8 cellular contexts compared by ENCODE assay signal in the genomic region with DNA sequence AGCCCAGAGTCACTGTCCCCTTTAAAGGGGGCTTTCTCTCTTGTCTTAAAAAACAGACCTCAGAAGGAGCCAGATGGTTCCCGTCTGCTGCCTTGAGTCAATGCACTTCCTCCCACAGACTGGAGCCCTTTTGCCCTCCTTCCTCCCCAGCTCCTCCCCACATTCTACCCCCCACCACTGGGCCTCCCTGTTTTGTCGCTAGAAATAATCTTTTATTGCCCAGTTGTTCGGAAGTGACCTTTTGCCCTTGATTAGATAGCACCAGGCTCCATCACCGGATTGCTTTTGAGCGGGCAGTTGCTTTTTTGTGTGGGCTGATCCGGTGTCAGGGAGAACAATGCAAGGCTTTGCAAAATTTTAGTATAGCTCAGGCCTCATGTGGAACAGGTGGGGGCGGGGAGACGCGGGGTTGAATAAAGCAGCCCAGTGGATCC. TPM values are rescaled to one million over a fixed set of nuclear protein-coding genes. Genes with fewer than 3 reads are reported as not detected.
DNase-seq lines count a peak whose midpoint lies in the region; ATAC-seq and TF ChIP-seq lines count a peak whose summit lies in the region.

No MANE protein-coding gene starts in this region.

- CTCF ChIA-PET in Caco-2 (lab: Charles Lee): interaction anchor here (0.9 to 1.2 kb wide), 3 partner anchors 26 to 101 kb away, joined by 3 to 7 read pairs (median 3); no protein-coding TSS in a partner anchor
- CTCF ChIA-PET in T-cell (lab: Charles Lee): no interaction called here

- POLR2A ChIA-PET in Caco-2 (lab: Charles Lee): interaction anchor here (0.6 to 1.1 kb wide), 4 partner anchors 45 to 103 kb away, joined by 3 to 5 read pairs (median 4); a partner anchor contains a TSS
- POLR2A ChIA-PET in T-cell (lab: Charles Lee): interaction anchor here in 1 of 2 donors (0.6 kb wide), 1 partner anchor 41 kb away, joined by 3 read pairs; no protein-coding TSS in a partner anchor

- H3K4me1 Mint-ChIP-seq in Caco-2 (ENCODE audit: low read depth, unreplicated experiment) (peaks cover 3% of the 10 kb centered on the region), T-cell (peaks cover 20% of the 10 kb centered on the region in 3 donors), nephron progenitor cell (peaks cover 39% of the 10 kb centered on the region)

- no peaks in the 10 kb centered on the region for H3K36me3 ChIP-seq in Caco-2 (ENCODE audit: control insufficient read depth, insufficient read depth, low read length)

- TF ChIP-seq CTCF in Caco-2 (IDR thresholded peaks at IDR 0.05; ENCODE audit: insufficient read depth in 1 of 2, low read depth in 1 of 2, low read length in 1 of 2, severe bottlenecking in 1 of 2, unreplicated experiment in 1 of 2) (no peak), nephron progenitor cell (IDR thresholded peaks at IDR 0.05) (no peak)

- H3K9me3 Mint-ChIP-seq in Caco-2 (ENCODE audit: unreplicated experiment) (no peaks in the 10 kb centered on the region), T-cell (no peaks in the 10 kb centered on the region), nephron progenitor cell (peaks cover 21% of the 10 kb centered on the region)

- H3K27me3 ChIP-seq in Caco-2 (replicated peaks; ENCODE audit: control insufficient read depth, insufficient read depth, low read length): no peaks in the 10 kb centered on the region

- peak overlapping the region; percentile 10; the same call in 1 of the 2 replicates for H3K4me3 ChIP-seq in Caco-2 (ENCODE audit: low read depth, low read length)

- intact Hi-C loops in Caco-2 (cut with micrococcal nuclease; ENCODE audit: unreplicated experiment): loop anchor here (1.0 to 2.0 kb wide), 5 partner anchors 26 to 103 kb away; no protein-coding TSS in a partner anchor

- H3K4me3 Mint-ChIP-seq in Caco-2 (ENCODE audit: unreplicated experiment) (peak overlapping the region; percentile 49), T-cell (peak overlapping the region; percentile 4 to 70 (median 11)), nephron progenitor cell (peak overlapping the region; percentile 74)

- no peaks in the 10 kb centered on the region for H3K27me3 Mint-ChIP-seq in Caco-2 (ENCODE audit: insufficient read depth, unreplicated experiment)
- H3K27me3 Mint-ChIP-seq in T-cell: no peaks in the 10 kb centered on the region
- no peaks in the 10 kb centered on the region for H3K27me3 Mint-ChIP-seq in nephron progenitor cell (ENCODE audit: low read depth, poor library complexity)

- in situ Hi-C loops in ACHN (cut with HindIII; ENCODE audit: low pct_ligation_motif_present, low pct_unique_long_range_greater_than_20kb, low sequenced_read_pairs): no loop called here

- H3K36me3 Mint-ChIP-seq in Caco-2 (ENCODE audit: insufficient read depth, unreplicated experiment): no peaks in the 10 kb centered on the region
- no peaks in the 10 kb centered on the region for H3K36me3 Mint-ChIP-seq in T-cell
- H3K36me3 Mint-ChIP-seq in nephron progenitor cell (ENCODE audit: low read depth): peaks cover 21% of the 10 kb centered on the region

- peaks cover 19% of the 10 kb centered on the region for H3K4me1 ChIP-seq in Caco-2

- no peaks in the 10 kb centered on the region for H3K9me3 ChIP-seq in Caco-2

- peak; percentile 70 for ATAC-seq in GM19452 (IDR thresholded peaks at IDR 0.05; ENCODE audit: unreplicated experiment)
- ATAC-seq in HG03457 (IDR thresholded peaks at IDR 0.05; ENCODE audit: unreplicated experiment): peak; percentile 66
- peak; percentile 65 to 90 (median 82) for ATAC-seq in T-cell (replicated peaks in 1 of 4)
- ATAC-seq in esophagus mucosa: peak; percentile 49

- H3K27ac Mint-ChIP-seq in Caco-2 (ENCODE audit: unreplicated experiment): peak overlapping the region; percentile 40
- peak overlapping the region; percentile 52 to 86 for H3K27ac Mint-ChIP-seq in T-cell
- peak overlapping the region; percentile 98 for H3K27ac Mint-ChIP-seq in nephron progenitor cell

- BruUV-seq in Caco-2 (replicated peaks; lab: Mats Ljungman, UMichigan): no TSS peak

- DNase-seq in Caco-2: peak; percentile 82 to 90
- DNase-seq in T-cell: peak in 22 of 34 experiments; percentile 2 to 33 (median 12)
- peak; percentile 58 for DNase-seq in nephron progenitor cell
- no peak for DNase-seq in NCI-H1436 treated with DMSO at 0.1 percent for 48 hours (lab: John Stamatoyannopoulos, UW)
- DNase-seq in ACHN: no peak

RNA-seq across cellular contexts. Expression of a gene that starts 47.7 kb away (rescaled TPM):
- total RNA-seq in Caco-2 (2022) (23.2 and 23.4 TPM in 2 replicates), T-cell (10 to 100 TPM in 2 of 5 donors, 1 to 10 TPM in 3; 3.2 to 18.6 (median 7.1) TPM), esophagus mucosa (16.0 TPM)

Comparison
In these comparisons a context has a peak if more than half of its experiments do, and no peak if none do; other contexts are left out.
1. DNase-seq: peak in Caco-2 (2 of 2), T-cell (22 of 34) and nephron progenitor cell (single experiment); none in NCI-H1436 treated with DMSO at 0.1 percent for 48 hours (single experiment) and ACHN (single experiment).
2. H3K27ac Mint-ChIP-seq: peak in every context shown above with its lines; median percentile 98 in nephron progenitor cell; 69 in T-cell; 40 in Caco-2.
3. H3K4me3 Mint-ChIP-seq: peak in every context shown above with its lines; median percentile 74 in nephron progenitor cell; 49 in Caco-2; 11 in T-cell.
4. Peak in every context shown above with its lines, with median percentiles within 50 percentile points of each other: ATAC-seq.